In genomic region chr6:41497573-41497972, GRCh38 we compare ENCODE assay signal across 1 cellular context.
TF ChIP-seq lines count a peak whose summit lies in the region.

No MANE protein-coding gene starts in this region.

TF ChIP-seq in HepG2, 621 proteins besides CTCF, POLR2A, EP300 and RAD21 (continued from another document):
- no peak for TF ChIP-seq TFE3 (CRISPR knock-in tag; IDR thresholded peaks at IDR 0.05)
- 0 out of 2 replicates have a peak, but pooled peaks have one; percentile 34 for TF ChIP-seq PITX1 (CRISPR knock-in tag; IDR thresholded peaks at IDR 0.05)
- peak; percentile 85 for TF ChIP-seq BHLHE40 (IDR thresholded peaks at IDR 0.05; ENCODE audit: low read length)
- TF ChIP-seq ZNF614 (CRISPR knock-in tag; IDR thresholded peaks at IDR 0.05; ENCODE audit: borderline replicate concordance), result 0 out of 2 replicates have a peak, but pooled peaks have one; percentile 15
- peak; percentile 85; the same call in 1 of the 2 replicates for TF ChIP-seq ZBTB43 (CRISPR knock-in tag; conservative IDR thresholded peaks at IDR 0.05)
- TF ChIP-seq MAX (IDR thresholded peaks at IDR 0.05), result 0 out of 2 replicates have a peak, but pooled peaks have one; percentile 38
- TF ChIP-seq ZBTB49 (CRISPR knock-in tag; IDR thresholded peaks at IDR 0.05; ENCODE audit: borderline replicate concordance), result no peak
- TF ChIP-seq HNF4A (CRISPR knock-in tag; IDR thresholded peaks at IDR 0.05), result peak; percentile 25; the same call in 1 of the 2 replicates
- 0 out of 2 replicates have a peak, but pooled peaks have one; percentile 26 for TF ChIP-seq HOXA3 (CRISPR knock-in tag; IDR thresholded peaks at IDR 0.05)
- TF ChIP-seq MAZ (IDR thresholded peaks at IDR 0.05; ENCODE audit: borderline replicate concordance, low read depth, low read length), result no peak
- no peak for TF ChIP-seq MAZ (CRISPR knock-in tag; IDR thresholded peaks at IDR 0.05; ENCODE audit: low read depth)
- 0 out of 2 replicates have a peak, but pooled peaks have one; percentile 4 for TF ChIP-seq TBX2 (CRISPR knock-in tag; IDR thresholded peaks at IDR 0.05; ENCODE audit: borderline replicate concordance)
- TF ChIP-seq E2F5 (CRISPR knock-in tag; conservative IDR thresholded peaks at IDR 0.05), result no peak
- TF ChIP-seq FOXA3 (CRISPR knock-in tag; IDR thresholded peaks at IDR 0.05), result no peak
- TF ChIP-seq ZNF670 (CRISPR knock-in tag; IDR thresholded peaks at IDR 0.05; ENCODE audit: borderline replicate concordance), result no peak
- TF ChIP-seq ZNF646 (CRISPR knock-in tag; IDR thresholded peaks at IDR 0.05), result peak; percentile 40; the same call in 1 of the 2 replicates
TF ChIP-seq in HepG2: peak in this region for 10.
